In the genomic region with DNA sequence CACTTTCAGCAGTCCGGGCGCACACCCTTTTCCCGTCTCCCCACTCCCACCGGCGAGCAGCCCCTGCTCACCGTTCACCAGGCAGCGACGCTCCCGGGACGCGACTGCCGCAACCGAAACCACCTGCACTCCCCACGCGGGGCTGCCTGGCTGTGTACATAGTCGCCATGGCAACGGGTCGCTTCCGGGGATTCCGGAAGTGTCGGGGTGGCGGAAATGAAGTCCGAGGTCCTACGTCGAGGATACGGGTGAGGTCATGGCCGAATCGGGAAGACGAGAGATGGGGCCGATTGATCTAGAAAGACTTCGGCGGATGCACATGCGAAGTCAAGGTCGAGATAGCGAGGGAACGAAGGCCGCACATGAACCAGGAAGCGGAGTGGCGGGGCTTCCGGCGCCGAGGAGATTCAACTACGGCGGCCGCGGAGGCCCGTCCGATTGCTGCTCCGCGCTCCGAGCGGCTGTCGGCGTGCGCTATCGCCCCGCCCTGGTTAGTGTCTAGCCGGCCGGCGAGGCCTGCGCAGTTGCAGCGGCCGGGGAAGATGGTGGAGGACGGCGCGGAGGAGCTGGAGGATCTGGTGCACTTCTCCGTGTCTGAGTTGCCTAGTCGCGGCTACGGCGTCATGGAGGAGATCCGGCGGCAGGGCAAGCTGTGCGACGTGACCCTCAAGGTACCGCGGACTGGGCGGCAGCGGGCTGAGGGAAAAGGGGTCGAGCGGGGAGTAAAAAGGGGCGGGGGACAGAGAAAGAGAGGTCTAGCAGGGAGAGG, we compare ENCODE assay signal across 8 cellular contexts. TPM values are rescaled to one million over a fixed set of nuclear protein-coding genes. Genes with fewer than 3 reads are reported as not detected.
DNase-seq lines count a peak whose midpoint lies in the region; ATAC-seq, FAIRE-seq and TF ChIP-seq lines count a peak whose summit lies in the region.

Gene KIF9 (minus strand): TSS at position 376 of the 769 bp plus-strand sequence. CDS start 5,425 bp downstream, outside the sequence.
Gene KLHL18 (plus strand): TSS at position 521 of the 769 bp plus-strand sequence. CDS start 22 bp downstream, at position 543.

- H3K4me2 ChIP-seq in smooth muscle cell = peak within 1 kb of the TSS; percentile 88

- H3K4me1 ChIP-seq in smooth muscle cell (ENCODE audit: low read depth) = peaks cover 9% of the 10 kb centered on the region

- H3K4me3 ChIP-seq in AG04449 (ENCODE audit: low read depth, low read length) (peak within 1 kb of the TSS; percentile 99), WI38 (ENCODE audit: low read depth, low read length) (peak within 1 kb of the TSS; percentile 79), bronchial epithelial cell (ENCODE audit: low read depth, low read length) (peak within 1 kb of the TSS; percentile 95), smooth muscle cell (peak within 1 kb of the TSS; percentile 94)

- peak within 1 kb of the TSS; percentile 93 for H3K9ac ChIP-seq in smooth muscle cell (ENCODE audit: low read depth)

- H3F3A ChIP-seq in smooth muscle cell (ENCODE audit: low read depth) = peaks cover 3% of the 10 kb centered on the region

- FAIRE-seq in bronchial epithelial cell (lab: Jason Lieb, UNC) = no peak

- peak; percentile 49 for DNase-seq in AG04449 (ENCODE audit: low read depth, low spot score)
- DNase-seq in NCI-H2196 treated with DMSO at 0.1 percent for 48 hours (lab: John Stamatoyannopoulos, UW; ENCODE audit: unreplicated experiment) = peak; percentile 72
- DNase-seq in bronchial epithelial cell (ENCODE audit: low read depth) = peak; percentile 85
- peak; percentile 91 for DNase-seq in iPS-NIHi7 (ENCODE audit: extremely low spot score)
- DNase-seq in smooth muscle cell (lab: John Stamatoyannopoulos, UW; ENCODE audit: unreplicated experiment) = peak; percentile 93

- no peak for TF ChIP-seq CTCF in AG04449 (IDR thresholded peaks at IDR 0.05; ENCODE audit: insufficient read depth, low read length, missing control alignments)
- TF ChIP-seq CTCF in WI38 (IDR thresholded peaks at IDR 0.05; ENCODE audit: low read depth, low read length) = no peak
- TF ChIP-seq CTCF in bronchial epithelial cell (IDR thresholded peaks at IDR 0.05; ENCODE audit: insufficient read depth, low read length, severe bottlenecking) = no peak
- no peak for TF ChIP-seq CTCF in smooth muscle cell (IDR thresholded peaks at IDR 0.05; ENCODE audit: borderline replicate concordance, insufficient read depth, poor library complexity, severe bottlenecking)

- H4K20me1 ChIP-seq in smooth muscle cell (ENCODE audit: low read depth) = peaks cover 8% of the 10 kb centered on the region

- H3K27me3 ChIP-seq in bronchial epithelial cell (ENCODE audit: control insufficient read depth, insufficient read depth, low read length) (no peaks in the 10 kb centered on the region), smooth muscle cell (ENCODE audit: low read depth) (no peaks in the 10 kb centered on the region)

- CTCF ChIA-PET in AG04449 (lab: Yijun Ruan, JAX) = interaction anchor here (1.0 to 2.2 kb wide), 6 partner anchors 8 to 138 kb away, joined by 3 to 5 read pairs (median 4); no protein-coding TSS in a partner anchor

- H3K79me2 ChIP-seq in smooth muscle cell (ENCODE audit: low read depth) = peaks cover 38% of the 10 kb centered on the region

- ATAC-seq in GM18868 (IDR thresholded peaks at IDR 0.05; ENCODE audit: unreplicated experiment) = peak; percentile 77
- peak; percentile 80 for ATAC-seq in HG03103 (IDR thresholded peaks at IDR 0.05; ENCODE audit: low read depth, unreplicated experiment)

- under 1% methylated on average over 81 of the region's 82 CpGs for WGBS in smooth muscle cell (ENCODE audit: low lambda C conversion rate)

- H3K36me3 ChIP-seq in bronchial epithelial cell (ENCODE audit: control insufficient read depth, insufficient read depth, low read length) (no peaks in the 10 kb centered on the region), smooth muscle cell (ENCODE audit: low read depth) (no peaks in the 10 kb centered on the region)

- peak within 1 kb of the TSS; percentile 94 for H2AFZ ChIP-seq in smooth muscle cell (ENCODE audit: low read depth)

- POLR2A ChIA-PET in AG04449 (lab: Yijun Ruan, JAX) = interaction anchor here (0.7 to 1.0 kb wide), 2 partner anchors 98 to 105 kb away, joined by 3 to 4 read pairs; partner anchors contain the start of gene PTPN23

- no peaks in the 10 kb centered on the region for H3K9me3 ChIP-seq in smooth muscle cell (replicated peaks; ENCODE audit: low read depth)

- peak within 1 kb of the TSS; percentile 99 for H3K27ac ChIP-seq in smooth muscle cell (ENCODE audit: low read depth)

RNA-seq across cellular contexts. Expression of gene KIF9, which starts in this region (rescaled TPM):
- total RNA-seq in bronchial epithelial cell = 1.2 and 2.1 TPM in 2 replicates
- total RNA-seq in smooth muscle cell = 2.2 and 5.0 TPM in 2 replicates
- polyA plus RNA-seq in smooth muscle cell = 6.5 and 10.9 TPM in 2 replicates

RNA-seq across cellular contexts. Expression of gene KLHL18, which starts in this region (rescaled TPM):
- total RNA-seq in bronchial epithelial cell = 25.5 and 27.0 TPM in 2 replicates
- 17.8 and 18.4 TPM in 2 replicates for total RNA-seq in smooth muscle cell
- polyA plus RNA-seq in smooth muscle cell = 17.6 and 25.8 TPM in 2 replicates

Comparison
In these comparisons a context has a peak if more than half of its experiments do, and no peak if none do; other contexts are left out.
1. Peak in every context shown above with its lines: DNase-seq, ATAC-seq, H3K4me3 ChIP-seq and H3K27ac ChIP-seq.